In genomic region chr17:29617125-29617480, GRCh38 we compare ENCODE assay signal across 8 cellular contexts. TPM values are rescaled to one million over a fixed set of nuclear protein-coding genes. Genes with fewer than 3 reads are reported as not detected.
DNase-seq lines count a peak whose midpoint lies in the region; ATAC-seq and TF ChIP-seq lines count a peak whose summit lies in the region.

No MANE protein-coding gene starts in this region.

- peaks cover 76% of the 10 kb centered on the region for H3K27me3 ChIP-seq in hepatocyte
- no peaks in the 10 kb centered on the region for H3K27me3 ChIP-seq in sigmoid colon

- H3K27ac ChIP-seq in hepatocyte = no peak overlapping the region
- peak overlapping the region in 1 of 4 donors; percentile 65 for H3K27ac ChIP-seq in sigmoid colon

- peak overlapping the region; percentile 81 for H3K4me2 ChIP-seq in hepatocyte

- TF ChIP-seq CTCF in hepatocyte (IDR thresholded peaks at IDR 0.05; ENCODE audit: poor library complexity) (peak; percentile 53), sigmoid colon (IDR thresholded peaks at IDR 0.05) (peak; percentile 43 to 58 (median 47))

- DNase-seq in AML-193 (lab: John Stamatoyannopoulos, UW) = peak; percentile 92 to 97
- peak; percentile 32 for DNase-seq in LoVo (ENCODE audit: low spot score)
- DNase-seq in T-helper 2 cell = peak; percentile 80 to 96 (median 90)
- peak in 51 of 58 donors; percentile 30 to 87 (median 75) for DNase-seq in anterior cingulate cortex (lab: John Stamatoyannopoulos, UW)
- DNase-seq in hepatocyte (ENCODE audit: low spot score) = peak; percentile 68
- DNase-seq in sigmoid colon = peak; percentile 89

- TF ChIP-seq POLR2A in sigmoid colon (IDR thresholded peaks at IDR 0.05) = no peak

- no peaks in the 10 kb centered on the region for H3K9me2 ChIP-seq in hepatocyte (replicated peaks; ENCODE audit: insufficient read depth)

- no peaks in the 10 kb centered on the region for H3K79me2 ChIP-seq in hepatocyte

- H4K20me1 ChIP-seq in hepatocyte (ENCODE audit: insufficient read depth, poor library complexity, severe bottlenecking) = no peaks in the 10 kb centered on the region

- intact Hi-C loops in sigmoid colon (cut with DNase I) = loop anchor here (5.0 to 10.0 kb wide), 2 partner anchors 35 to 148 kb away; no protein-coding TSS in a partner anchor

- H3K36me3 ChIP-seq in hepatocyte (replicated peaks; ENCODE audit: insufficient read depth, low read depth) (no peaks in the 10 kb centered on the region), sigmoid colon (no peaks in the 10 kb centered on the region)

- no peak for TF ChIP-seq EP300 in sigmoid colon (IDR thresholded peaks at IDR 0.05)

- H3K4me3 ChIP-seq in hepatocyte = no peak overlapping the region
- H3K4me3 ChIP-seq in sigmoid colon = peak overlapping the region in 3 of 4 donors; percentile 35 to 44 (median 39)

- H3K9me3 ChIP-seq in hepatocyte (ENCODE audit: low read depth) (no peaks in the 10 kb centered on the region), sigmoid colon (no peaks in the 10 kb centered on the region)

- H2AFZ ChIP-seq in hepatocyte = no peak overlapping the region

- H3K4me1 ChIP-seq in hepatocyte (ENCODE audit: insufficient read depth) = peaks cover 27% of the 10 kb centered on the region
- H3K4me1 ChIP-seq in sigmoid colon = peaks cover 0 to 93% (median 84%) of the 10 kb centered on the region in 4 donors

- WGBS in hepatocyte (ENCODE audit: low lambda C conversion rate, missing lambda C conversion rate) = 16% methylated on average over 14 of the region's 16 CpGs
- WGBS in sigmoid colon, 2 donors = 1% methylated on average over 16 of the region's 16 CpGs

- ATAC-seq in GM19351 (IDR thresholded peaks at IDR 0.05; ENCODE audit: unreplicated experiment) (peak; percentile 54), HG02884 (IDR thresholded peaks at IDR 0.05; ENCODE audit: unreplicated experiment) (no peak)

RNA-seq across cellular contexts. Expression of gene CORO6, which starts 5.6 kb away (rescaled TPM):
- total RNA-seq in hepatocyte = 0.83 and 1.5 TPM in 2 replicates
- 1.9 and 3.4 TPM in 2 replicates for polyA plus RNA-seq in hepatocyte
- 10 to 100 TPM; 23.9 to 94.4 (median 35.1) TPM for total RNA-seq in sigmoid colon
- polyA plus RNA-seq in sigmoid colon = 1 to 10 TPM in 2 of 3 donors, under 1 TPM in 1; 0.23 to 4.9 (median 3.0) TPM

RNA-seq across cellular contexts. Expression of gene ANKRD13B, which starts 24.2 kb away (rescaled TPM):
- total RNA-seq in hepatocyte = 3.5 and 5.1 TPM in 2 replicates
- polyA plus RNA-seq in hepatocyte = 7.2 and 11.6 TPM in 2 replicates
- total RNA-seq in sigmoid colon = 10 to 100 TPM in 1 of 4 donors, 1 to 10 TPM in 3; 5.4 to 17.2 (median 6.2) TPM
- polyA plus RNA-seq in sigmoid colon = 1 to 10 TPM; 1.6 to 5.2 (median 3.0) TPM

RNA-seq across cellular contexts. Expression of gene GIT1, which starts 27.7 kb away (rescaled TPM):
- total RNA-seq in hepatocyte = 18.6 and 20.0 TPM in 2 replicates
- polyA plus RNA-seq in hepatocyte = 35.2 and 46.3 TPM in 2 replicates
- 10 to 100 TPM; 13.6 to 31.3 (median 16.8) TPM for total RNA-seq in sigmoid colon
- 10 to 100 TPM; 16.9 to 28.5 (median 18.0) TPM for polyA plus RNA-seq in sigmoid colon

RNA-seq across cellular contexts. Expression of gene TP53I13, which starts 48.6 kb away (rescaled TPM):
- 43.4 and 52.9 TPM in 2 replicates for total RNA-seq in hepatocyte
- 92.9 and 94.2 TPM in 2 replicates for polyA plus RNA-seq in hepatocyte
- total RNA-seq in sigmoid colon = 10 to 100 TPM; 28.8 to 41.8 (median 35.4) TPM
- 10 to 100 TPM; 14.4 to 79.0 (median 20.3) TPM for polyA plus RNA-seq in sigmoid colon

RNA-seq across cellular contexts. Expression of gene ABHD15, which starts 50.3 kb away (rescaled TPM):
- 16.8 and 19.2 TPM in 2 replicates for total RNA-seq in hepatocyte
- polyA plus RNA-seq in hepatocyte = 11.0 and 11.8 TPM in 2 replicates
- 10 to 100 TPM in 1 of 4 donors, 1 to 10 TPM in 3; 4.1 to 10.8 (median 6.7) TPM for total RNA-seq in sigmoid colon
- 10 to 100 TPM in 1 of 3 donors, 1 to 10 TPM in 2; 4.9 to 10.3 (median 5.4) TPM for polyA plus RNA-seq in sigmoid colon

Comparison
In these comparisons a context has a peak if more than half of its experiments do, and no peak if none do; other contexts are left out.
1. DNase-seq: peak in every context shown above with its lines; median percentile 94 in AML-193; 90 in T-helper 2 cell; 89 in sigmoid colon; 75 in anterior cingulate cortex; 68 in hepatocyte; 32 in LoVo.
2. RNA of gene CORO6, which starts 5.6 kb away (total RNA-seq): 23.9 to 94.4 TPM in sigmoid colon; 0.83 to 1.5 TPM in hepatocyte; every median in the first group is over 10 times any median in the second.